21 cellular contexts compared by ENCODE assay signal in the genomic region with DNA sequence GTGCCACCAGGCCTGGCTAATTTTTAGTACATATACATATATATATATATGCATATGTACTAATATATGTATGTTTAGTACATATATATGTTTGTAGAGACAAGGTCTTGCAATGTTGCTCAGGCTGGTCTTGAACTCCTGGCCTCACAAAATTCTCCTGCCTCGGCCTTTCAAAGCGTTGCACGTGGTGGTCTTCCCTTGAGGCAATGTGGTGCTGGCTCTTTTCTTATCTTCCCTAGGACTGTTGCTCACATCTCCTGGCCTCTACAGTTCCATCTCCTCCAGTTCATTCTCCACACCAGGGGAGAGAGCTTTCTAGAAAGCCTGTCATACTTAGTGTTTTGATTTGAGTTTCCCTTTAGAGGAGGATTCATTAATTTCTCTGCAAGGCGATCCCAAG. TPM values are rescaled to one million over a fixed set of nuclear protein-coding genes. Genes with fewer than 3 reads are reported as not detected.
DNase-seq lines count a peak whose midpoint lies in the region; ATAC-seq and TF ChIP-seq lines count a peak whose summit lies in the region.
"Had no signal": no experiment of that assay in that cellular context is flagged by ENCODE, and none has a peak within 500 bp of the region (broad histone marks: within the 10 kb centered on the region; RNA-seq: fewer than 3 reads in every experiment).

No MANE protein-coding gene starts in this region.

- H4K20me1 ChIP-seq in smooth muscle cell (ENCODE audit: low read depth): no peaks in the 10 kb centered on the region

- peak overlapping the region; percentile 80 for H3K27ac ChIP-seq in KOPT-K1 (ENCODE audit: low read depth, low read length, poor library complexity, severe bottlenecking)
- H3K27ac ChIP-seq in smooth muscle cell (ENCODE audit: low read depth): peak overlapping the region; percentile 83
- H3K27ac ChIP-seq: C4-2B, foreskin keratinocyte, HL-60, SK-N-MC had no signal

- no peak for DNase-seq in activated T-cell treated with anti-CD3 and anti-CD28 coated beads, Interleukin-2, amount 50 U/mL, for 24 hours
- no peak for DNase-seq in activated T-cell treated with anti-CD3 and anti-CD28 coated beads, Interleukin-2, amount 50 U/mL, for 4 hours
- DNase-seq in smooth muscle cell (lab: John Stamatoyannopoulos, UW; ENCODE audit: unreplicated experiment): no peak
- no peak for DNase-seq in epidermal melanocyte (ENCODE audit: insufficient read length, low spot score)
- no peak for DNase-seq in NCI-H510A treated with DMSO at 0.1 percent for 48 hours (lab: John Stamatoyannopoulos, UW)
- DNase-seq in cerebellar cortex (ENCODE audit: low spot score): no peak
- DNase-seq: activated CD4-positive, alpha-beta T cell treated with anti-CD3 and anti-CD28 coated beads for 1 hour; cortex of kidney; DMS153; foreskin keratinocyte; hypothalamus; kidney; NCI-H1930; NCI-H345; nephron progenitor cell; stimulated activated CD4-positive, alpha-beta T cell treated with anti-CD3 and anti-CD28 coated beads, Interleukin-2, amount 100 ng/mL, for 48 hours had no signal

- H3K4me1 Mint-ChIP-seq in activated T-cell treated with anti-CD3 and anti-CD28 coated beads, Interleukin-2, amount 50 U/mL, for 24 hours (ENCODE audit: low read depth): peaks cover 40% of the 10 kb centered on the region
- H3K4me1 Mint-ChIP-seq in activated T-cell treated with anti-CD3 and anti-CD28 coated beads, Interleukin-2, amount 50 U/mL, for 4 hours (ENCODE audit: low read depth): peaks cover 56% of the 10 kb centered on the region
- peaks cover 30% of the 10 kb centered on the region for H3K4me1 Mint-ChIP-seq in dendritic cell treated with granulocyte-macrophage colony-stimulating factor and Interleukin-4, amounts not matched to agents 40 ng/mL and 50 ng/mL, for 4 days (ENCODE audit: low read depth)

- no peak overlapping the region for H2AFZ ChIP-seq in smooth muscle cell (ENCODE audit: low read depth)

- no peaks in the 10 kb centered on the region for H3K27me3 ChIP-seq in smooth muscle cell (ENCODE audit: low read depth)
- H3K27me3 ChIP-seq: foreskin keratinocyte had no signal

- no peaks in the 10 kb centered on the region for H3K4me1 ChIP-seq in smooth muscle cell (ENCODE audit: low read depth)
- H3K4me1 ChIP-seq: foreskin keratinocyte had no signal

- H3K9me3 ChIP-seq in KOPT-K1 (ENCODE audit: insufficient read depth, low read length, poor library complexity, severe bottlenecking): no peaks in the 10 kb centered on the region
- no peaks in the 10 kb centered on the region for H3K9me3 ChIP-seq in smooth muscle cell (replicated peaks; ENCODE audit: low read depth)

- H3K9me3 Mint-ChIP-seq in activated T-cell treated with anti-CD3 and anti-CD28 coated beads, Interleukin-2, amount 50 U/mL, for 24 hours: no peaks in the 10 kb centered on the region
- no peaks in the 10 kb centered on the region for H3K9me3 Mint-ChIP-seq in activated T-cell treated with anti-CD3 and anti-CD28 coated beads, Interleukin-2, amount 50 U/mL, for 4 hours
- no peaks in the 10 kb centered on the region for H3K9me3 Mint-ChIP-seq in dendritic cell treated with granulocyte-macrophage colony-stimulating factor and Interleukin-4, amounts not matched to agents 40 ng/mL and 50 ng/mL, for 4 days

- no peaks in the 10 kb centered on the region for H3K36me3 Mint-ChIP-seq in activated T-cell treated with anti-CD3 and anti-CD28 coated beads, Interleukin-2, amount 50 U/mL, for 24 hours (ENCODE audit: low read depth)
- H3K36me3 Mint-ChIP-seq in activated T-cell treated with anti-CD3 and anti-CD28 coated beads, Interleukin-2, amount 50 U/mL, for 4 hours (ENCODE audit: insufficient read depth): no peaks in the 10 kb centered on the region
- H3K36me3 Mint-ChIP-seq in dendritic cell treated with granulocyte-macrophage colony-stimulating factor and Interleukin-4, amounts not matched to agents 40 ng/mL and 50 ng/mL, for 4 days (ENCODE audit: low read depth): no peaks in the 10 kb centered on the region

- no peak for ATAC-seq in activated T-cell treated with anti-CD3 and anti-CD28 coated beads, Interleukin-2, amount 50 U/mL, for 4 hours
- ATAC-seq: foreskin keratinocyte had no signal

- no peak overlapping the region for H3K9ac ChIP-seq in smooth muscle cell (ENCODE audit: low read depth)

- H3K27me3 Mint-ChIP-seq in activated T-cell treated with anti-CD3 and anti-CD28 coated beads, Interleukin-2, amount 50 U/mL, for 24 hours: no peaks in the 10 kb centered on the region
- H3K27me3 Mint-ChIP-seq in activated T-cell treated with anti-CD3 and anti-CD28 coated beads, Interleukin-2, amount 50 U/mL, for 4 hours (ENCODE audit: low read depth): no peaks in the 10 kb centered on the region
- peaks cover 10% of the 10 kb centered on the region for H3K27me3 Mint-ChIP-seq in dendritic cell treated with granulocyte-macrophage colony-stimulating factor and Interleukin-4, amounts not matched to agents 40 ng/mL and 50 ng/mL, for 4 days

- no peak overlapping the region for H3K4me3 ChIP-seq in smooth muscle cell
- H3K4me3 ChIP-seq: SK-N-MC had no signal

- H3K27ac Mint-ChIP-seq in activated T-cell treated with anti-CD3 and anti-CD28 coated beads, Interleukin-2, amount 50 U/mL, for 24 hours: peak overlapping the region; percentile 85
- H3K27ac Mint-ChIP-seq in dendritic cell treated with granulocyte-macrophage colony-stimulating factor and Interleukin-4, amounts not matched to agents 40 ng/mL and 50 ng/mL, for 4 days: peak overlapping the region; percentile 58

- no peak for TF ChIP-seq CTCF in smooth muscle cell (IDR thresholded peaks at IDR 0.05; ENCODE audit: borderline replicate concordance, insufficient read depth, poor library complexity, severe bottlenecking)

- H3F3A ChIP-seq in smooth muscle cell (ENCODE audit: low read depth): peaks cover 23% of the 10 kb centered on the region

- no peak overlapping the region for H3K4me3 Mint-ChIP-seq in activated T-cell treated with anti-CD3 and anti-CD28 coated beads, Interleukin-2, amount 50 U/mL, for 24 hours
- H3K4me3 Mint-ChIP-seq in activated T-cell treated with anti-CD3 and anti-CD28 coated beads, Interleukin-2, amount 50 U/mL, for 4 hours: no peak overlapping the region
- no peak overlapping the region for H3K4me3 Mint-ChIP-seq in dendritic cell treated with granulocyte-macrophage colony-stimulating factor and Interleukin-4, amounts not matched to agents 40 ng/mL and 50 ng/mL, for 4 days
- H3K4me3 Mint-ChIP-seq: nephron progenitor cell had no signal

- WGBS in smooth muscle cell (ENCODE audit: low lambda C conversion rate): 84% methylated on average over 4 of the region's 4 CpGs

- H3K36me3 ChIP-seq in KOPT-K1 (ENCODE audit: insufficient read depth, low read length) (no peaks in the 10 kb centered on the region), smooth muscle cell (ENCODE audit: low read depth) (no peaks in the 10 kb centered on the region)

- no peaks in the 10 kb centered on the region for H3K79me2 ChIP-seq in smooth muscle cell (ENCODE audit: low read depth)

- intact Hi-C loops in dendritic cell treated with granulocyte-macrophage colony-stimulating factor and Interleukin-4, amounts not matched to agents 40 ng/mL and 50 ng/mL, for 4 days (cut with micrococcal nuclease): no loop called here

- no peak overlapping the region for H3K4me2 ChIP-seq in smooth muscle cell

RNA-seq across cellular contexts. Expression of a gene that starts 28.9 kb away (rescaled TPM):
- total RNA-seq in activated T-cell treated with anti-CD3 and anti-CD28 coated beads, Interleukin-2, amount 50 U/mL, for 4 hours: 10 to 100 TPM; 14.6 to 19.6 (median 17.0) TPM
- total RNA-seq in smooth muscle cell: 240 and 267 TPM in 2 replicates
- polyA plus RNA-seq in smooth muscle cell: 77.0 and 87.8 TPM in 2 replicates

Comparison
In these comparisons a context has a peak if more than half of its experiments do, and no peak if none do; other contexts are left out.
1. RNA of a gene that starts 28.9 kb away (total RNA-seq): 240 to 267 TPM in smooth muscle cell; 14.6 to 19.6 TPM in activated T-cell treated with anti-CD3 and anti-CD28 coated beads, Interleukin-2, amount 50 U/mL, for 4 hours; every median in the first group is over 10 times any median in the second.